Comparison of ENCODE assay signal across 17 cellular contexts in the genomic region with DNA sequence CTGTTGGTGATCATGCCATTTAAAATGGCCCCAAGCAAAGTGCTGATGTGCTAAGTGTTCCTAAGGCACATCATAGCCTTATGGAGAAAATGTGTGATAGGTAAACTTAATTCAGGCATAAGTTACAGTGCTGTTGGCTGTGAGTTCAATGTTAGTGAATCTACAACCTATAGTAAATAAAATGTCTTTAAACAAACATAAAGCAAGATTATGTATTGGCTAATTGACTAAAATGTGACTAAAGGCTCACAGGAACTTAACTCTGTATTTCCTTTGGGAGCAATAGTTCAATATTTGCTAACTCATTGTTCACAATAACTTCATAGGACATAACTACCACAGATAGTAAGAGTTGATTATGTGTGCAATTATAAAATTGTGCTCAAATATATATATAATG. TPM values are rescaled to one million over a fixed set of nuclear protein-coding genes. Genes with fewer than 3 reads are reported as not detected.
DNase-seq lines count a peak whose midpoint lies in the region; ATAC-seq, FAIRE-seq and TF ChIP-seq lines count a peak whose summit lies in the region.
"Had no signal": no experiment of that assay in that cellular context is flagged by ENCODE, and none has a peak within 500 bp of the region (broad histone marks: within the 10 kb centered on the region; RNA-seq: fewer than 3 reads in every experiment).

No MANE protein-coding gene starts in this region.

- H3K4me3 ChIP-seq in HepG2 (replicated peaks in 1 of 3; ENCODE audit: insufficient read depth in 1 of 3, low read depth in 2 of 3, low read length in 3 of 3) (no peak overlapping the region), right lobe of liver (no peak overlapping the region), astrocyte (ENCODE audit: insufficient read depth, low read depth, low read length) (no peak overlapping the region), mucosa of descending colon (no peak overlapping the region)
- H3K4me3 ChIP-seq: K562, SJCRH30 had no signal

- no peaks in the 10 kb centered on the region for H3K36me3 ChIP-seq in HepG2 (replicated peaks in 1 of 2; ENCODE audit: control insufficient read depth in 1 of 2, insufficient read depth in 2 of 2, low read length in 2 of 2)
- H3K36me3 ChIP-seq in right lobe of liver: peaks cover 0 to 11% (median 0%) of the 10 kb centered on the region in 4 donors
- H3K36me3 ChIP-seq in astrocyte (ENCODE audit: insufficient read depth, low read length): peaks cover 3% of the 10 kb centered on the region
- H3K36me3 ChIP-seq in mucosa of descending colon (ENCODE audit: low read depth): no peaks in the 10 kb centered on the region
- H3K36me3 ChIP-seq: SJCRH30 had no signal

- TF ChIP-seq POLR2A in HepG2 (IDR thresholded peaks at IDR 0.05; ENCODE audit: insufficient read depth in 1 of 2, low read depth in 2 of 2, low read length in 2 of 2): no peak
- no peak for TF ChIP-seq POLR2A in right lobe of liver (IDR thresholded peaks at IDR 0.05)

- H3K4me1 ChIP-seq in HepG2 (ENCODE audit: insufficient read depth, low read length) (peaks cover 15% of the 10 kb centered on the region), right lobe of liver (no peaks in the 10 kb centered on the region), astrocyte (ENCODE audit: insufficient read depth, low read length) (no peaks in the 10 kb centered on the region), mucosa of descending colon (ENCODE audit: low read depth) (peaks cover 13% of the 10 kb centered on the region)
- H3K4me1 ChIP-seq: SJCRH30 had no signal

- H3K4me1 Mint-ChIP-seq in astrocyte (ENCODE audit: low read depth, unreplicated experiment): peaks cover 11% of the 10 kb centered on the region
- H3K4me1 Mint-ChIP-seq: CD8-positive, alpha-beta memory T cell had no signal

- peak in 1 of 2 experiments; percentile 28; a peak in 1 of 4 replicates for TF ChIP-seq EP300 in HepG2 (IDR thresholded peaks at IDR 0.05; ENCODE audit: low read depth in 2 of 2, low read length in 2 of 2)
- TF ChIP-seq EP300 in HepG2 (CRISPR knock-in tag; IDR thresholded peaks at IDR 0.05; ENCODE audit: borderline replicate concordance): no peak

- no peaks in the 10 kb centered on the region for H3K9me3 ChIP-seq in HepG2 (ENCODE audit: low read length)
- no peaks in the 10 kb centered on the region for H3K9me3 ChIP-seq in right lobe of liver
- H3K9me3 ChIP-seq in astrocyte (ENCODE audit: insufficient read depth, low read depth, low read length): no peaks in the 10 kb centered on the region
- no peaks in the 10 kb centered on the region for H3K9me3 ChIP-seq in mucosa of descending colon
- H3K9me3 ChIP-seq: SJCRH30 had no signal

- intact Hi-C loops in HepG2 (cut with micrococcal nuclease; ENCODE audit: unreplicated experiment) (no loop called here), right lobe of liver (cut with DNase I) (no loop called here), mucosa of descending colon (cut with DNase I, micrococcal nuclease) (no loop called here)

- no peaks in the 10 kb centered on the region for H3K27me3 Mint-ChIP-seq in astrocyte (ENCODE audit: low read depth, unreplicated experiment)

- H3K4me3 Mint-ChIP-seq in astrocyte (ENCODE audit: unreplicated experiment): no peak overlapping the region
- H3K4me3 Mint-ChIP-seq: CD8-positive, alpha-beta memory T cell had no signal

- TF ChIP-seq CTCF in HepG2 (CRISPR knock-in tag; IDR thresholded peaks at IDR 0.05) (no peak), right lobe of liver (IDR thresholded peaks at IDR 0.05) (no peak), astrocyte (IDR thresholded peaks at IDR 0.05; ENCODE audit: insufficient read depth, low read depth, low read length) (no peak), mucosa of descending colon (IDR thresholded peaks at IDR 0.05) (no peak), GM20000 (IDR thresholded peaks at IDR 0.05; ENCODE audit: extremely low read depth, missing control alignments) (no peak)

- TF ChIP-seq RAD21 in HepG2 (CRISPR knock-in tag; IDR thresholded peaks at IDR 0.05): no peak

- H3K36me3 Mint-ChIP-seq in astrocyte (ENCODE audit: low read depth, unreplicated experiment): no peaks in the 10 kb centered on the region

- POLR2A ChIA-PET in HepG2 (lab: Yijun Ruan, JAX): no interaction called here

- DNase-seq in HepG2 (ENCODE audit: low spot score) (peak; percentile 50), right lobe of liver (no peak), astrocyte (ENCODE audit: low read depth) (no peak), mucosa of descending colon (no peak), GM20000 (ENCODE audit: low spot score) (no peak)
- no peak for DNase-seq in activated CD8-positive, alpha-beta memory T cell treated with anti-CD3 and anti-CD28 coated beads, Interleukin-2, amount 50 U/mL, for 48 hours
- no peak for DNase-seq in effector CD8-positive, alpha-beta T cell (lab: John Stamatoyannopoulos, UW)
- DNase-seq: CD8-positive, alpha-beta memory T cell; GDM1; NCI-H1092; SJCRH30 had no signal

- H3K9me3 Mint-ChIP-seq in astrocyte (ENCODE audit: unreplicated experiment): no peaks in the 10 kb centered on the region
- H3K9me3 Mint-ChIP-seq: CD8-positive, alpha-beta memory T cell had no signal

- BruUV-seq in HepG2 (replicated peaks; lab: Mats Ljungman, UMichigan): no TSS peak

- H3K27ac ChIP-seq in HepG2 (ENCODE audit: extremely low read length, insufficient read depth, low read length): no peak overlapping the region
- no peak overlapping the region for H3K27ac ChIP-seq in right lobe of liver
- H3K27ac ChIP-seq in astrocyte (ENCODE audit: low read depth, low read length): no peak overlapping the region
- H3K27ac ChIP-seq: C4-2B, SJCRH30 had no signal

- ATAC-seq in HepG2 (peak; percentile 82), right lobe of liver (no peak), mucosa of descending colon (peak; percentile 86)
- ATAC-seq: K562, Panc1 had no signal

- H3K9ac ChIP-seq in HepG2 (ENCODE audit: insufficient read depth, low read depth, low read length) (no peak overlapping the region), astrocyte (ENCODE audit: low read length) (no peak overlapping the region)

- FAIRE-seq in HepG2 (lab: Jason Lieb, UNC) (no peak), astrocyte (lab: Jason Lieb, UNC) (peak; percentile 32)
- FAIRE-seq: H1, K562 had no signal

- H3K27ac Mint-ChIP-seq in astrocyte (ENCODE audit: unreplicated experiment): no peak overlapping the region
- H3K27ac Mint-ChIP-seq: CD8-positive, alpha-beta memory T cell had no signal

- CTCF ChIA-PET in HepG2 (lab: Yijun Ruan, JAX; ENCODE audit: low intra/inter-chr PET ratio, low total read pairs): no interaction called here

- no peaks in the 10 kb centered on the region for H3K27me3 ChIP-seq in HepG2 (ENCODE audit: control insufficient read depth in 1 of 2, insufficient read depth in 2 of 2, low read length in 2 of 2)
- H3K27me3 ChIP-seq in right lobe of liver: no peaks in the 10 kb centered on the region
- H3K27me3 ChIP-seq in astrocyte (ENCODE audit: insufficient read depth, low read length): no peaks in the 10 kb centered on the region
- H3K27me3 ChIP-seq: SJCRH30 had no signal

- H3K4me2 ChIP-seq in HepG2 (ENCODE audit: low read depth, low read length) (no peak overlapping the region), astrocyte (ENCODE audit: low read length) (no peak overlapping the region)

- H3K79me2 ChIP-seq in HepG2 (ENCODE audit: insufficient read depth, low read length) (no peaks in the 10 kb centered on the region), astrocyte (ENCODE audit: insufficient read depth, low read length) (no peaks in the 10 kb centered on the region)

- in situ Hi-C loops in HepG2 (cut with HindIII; ENCODE audit: extremely low pct_ligation_motif_present, low pct_unique_long_range_greater_than_20kb): no loop called here

- H4K20me1 ChIP-seq in HepG2 (ENCODE audit: insufficient read depth, low read length) (no peaks in the 10 kb centered on the region), astrocyte (ENCODE audit: insufficient read depth, low read length) (no peaks in the 10 kb centered on the region)

- H2AFZ ChIP-seq in HepG2 (ENCODE audit: low read length) (no peak overlapping the region), astrocyte (ENCODE audit: low read depth, low read length) (no peak overlapping the region)

RNA-seq across cellular contexts. Expression of a gene that starts 49.4 kb away (rescaled TPM):
- not detected in 2 replicates for total RNA-seq in HepG2 (2016; rRNA removed; fragmentation: Illumina TruSeq; extraction: Trizol)
- total RNA-seq in HepG2 (2016; cell fraction: cytosol; rRNA removed; fragmentation: Illumina TruSeq; extraction: Trizol; ENCODE audit: low read depth): not detected in 2 replicates
- not detected in 2 replicates for total RNA-seq in HepG2 (2016; cell fraction: insoluble cytoplasmic fraction; rRNA removed; fragmentation: Illumina TruSeq; extraction: Trizol)
- not detected in 2 replicates for total RNA-seq in HepG2 (2016; cell fraction: membrane; rRNA removed; fragmentation: Illumina TruSeq; extraction: Trizol)
- total RNA-seq in HepG2 (2016; cell fraction: nucleus; rRNA removed; fragmentation: Illumina TruSeq; extraction: Trizol): not detected in 2 replicates
- not detected in 2 replicates for polyA plus RNA-seq in HepG2 (2011; rRNA removed)
- polyA plus RNA-seq in HepG2 (2011; cell fraction: cytosol; rRNA removed): not detected in 2 replicates
- polyA plus RNA-seq in HepG2 (2011; cell fraction: nucleus; rRNA removed): not detected in 2 replicates
- polyA plus RNA-seq in HepG2 (2012): not detected in 2 replicates
- polyA plus RNA-seq in HepG2 (2016; cell fraction: cytosol; fragmentation: Illumina TruSeq; extraction: Trizol; ENCODE audit: low read depth): not detected in 2 replicates
- not detected in 2 replicates for polyA plus RNA-seq in HepG2 (2016; cell fraction: insoluble cytoplasmic fraction; fragmentation: Illumina TruSeq; extraction: Trizol; ENCODE audit: low read depth)
- not detected in 2 replicates for polyA plus RNA-seq in HepG2 (2016; cell fraction: membrane; fragmentation: Illumina TruSeq; extraction: Trizol; ENCODE audit: low read depth)
- polyA plus RNA-seq in HepG2 (2016; cell fraction: nucleus; fragmentation: Illumina TruSeq; extraction: Trizol; ENCODE audit: insufficient read depth, low read depth): not detected in 2 replicates
- not detected in 2 replicates for polyA minus RNA-seq in HepG2 (2011; rRNA and poly(A)+ RNA removed; ENCODE audit: low replicate concordance)
- polyA minus RNA-seq in HepG2 (2011; cell fraction: cytosol; rRNA and poly(A)+ RNA removed): not detected in 2 replicates
- polyA minus RNA-seq in HepG2 (2011; cell fraction: nucleus; rRNA and poly(A)+ RNA removed): not detected in 2 replicates
- total RNA-seq in right lobe of liver: 1 to 10 TPM in 3 of 6 experiments, under 1 TPM in 3; 0.46 to 2.6 (median 0.91) TPM
- total RNA-seq in astrocyte: not detected in 2 replicates
- 100 to 1,000 TPM in 1 of 3 donors, 10 to 100 TPM in 2; 45.1 to 120 (median 96.9) TPM for total RNA-seq in mucosa of descending colon
- total RNA-seq: CD8-positive, alpha-beta memory T cell; Daoy; H1; K562; NCI-H460; SJCRH30 had no signal
- polyA plus RNA-seq: H1, K562 had no signal

RNA-seq across cellular contexts. Expression of a gene that starts 54.2 kb away (rescaled TPM):
- not detected in 2 replicates for total RNA-seq in HepG2 (2016; rRNA removed; fragmentation: Illumina TruSeq; extraction: Trizol)
- total RNA-seq in HepG2 (2016; cell fraction: cytosol; rRNA removed; fragmentation: Illumina TruSeq; extraction: Trizol; ENCODE audit: low read depth): not detected in 2 replicates
- not detected in 2 replicates for total RNA-seq in HepG2 (2016; cell fraction: insoluble cytoplasmic fraction; rRNA removed; fragmentation: Illumina TruSeq; extraction: Trizol)
- not detected in 2 replicates for total RNA-seq in HepG2 (2016; cell fraction: membrane; rRNA removed; fragmentation: Illumina TruSeq; extraction: Trizol)
- not detected in 2 replicates for total RNA-seq in HepG2 (2016; cell fraction: nucleus; rRNA removed; fragmentation: Illumina TruSeq; extraction: Trizol)
- polyA plus RNA-seq in HepG2 (2011; rRNA removed): not detected in 2 replicates
- not detected in 2 replicates for polyA plus RNA-seq in HepG2 (2011; cell fraction: cytosol; rRNA removed)
- not detected in 2 replicates for polyA plus RNA-seq in HepG2 (2011; cell fraction: nucleus; rRNA removed)
- polyA plus RNA-seq in HepG2 (2012): not detected in 2 replicates
- not detected in 2 replicates for polyA plus RNA-seq in HepG2 (2016; cell fraction: cytosol; fragmentation: Illumina TruSeq; extraction: Trizol; ENCODE audit: low read depth)
- not detected in 2 replicates for polyA plus RNA-seq in HepG2 (2016; cell fraction: insoluble cytoplasmic fraction; fragmentation: Illumina TruSeq; extraction: Trizol; ENCODE audit: low read depth)
- not detected in 2 replicates for polyA plus RNA-seq in HepG2 (2016; cell fraction: membrane; fragmentation: Illumina TruSeq; extraction: Trizol; ENCODE audit: low read depth)
- polyA plus RNA-seq in HepG2 (2016; cell fraction: nucleus; fragmentation: Illumina TruSeq; extraction: Trizol; ENCODE audit: insufficient read depth, low read depth): not detected in 2 replicates
- 0.05 TPM in 1 of 2 replicates, not detected in the other for polyA minus RNA-seq in HepG2 (2011; rRNA and poly(A)+ RNA removed; ENCODE audit: low replicate concordance)
- polyA minus RNA-seq in HepG2 (2011; cell fraction: cytosol; rRNA and poly(A)+ RNA removed): not detected in 2 replicates
- not detected in 2 replicates for polyA minus RNA-seq in HepG2 (2011; cell fraction: nucleus; rRNA and poly(A)+ RNA removed)
- 1 to 10 TPM; 4.0 to 6.9 (median 6.1) TPM for total RNA-seq in right lobe of liver
- total RNA-seq in astrocyte: 1.8 and 2.3 TPM in 2 replicates
- 1 to 10 TPM; 2.6 to 7.2 (median 3.9) TPM for total RNA-seq in mucosa of descending colon
- total RNA-seq: CD8-positive, alpha-beta memory T cell; NCI-H460 had no signal
- polyA plus RNA-seq: CD8-positive, alpha-beta memory T cell had no signal

Comparison
In these comparisons a context has a peak if more than half of its experiments do, and no peak if none do; other contexts are left out.
1. ATAC-seq: peak in HepG2 (single experiment) and mucosa of descending colon (single experiment); none in right lobe of liver (0 of 4).
2. RNA of a gene that starts 49.4 kb away (total RNA-seq): 45.1 to 120 TPM in mucosa of descending colon; 0.46 to 2.6 TPM in right lobe of liver, not detected in HepG2 and not detected in astrocyte; every median in the first group is over 10 times any median in the second.